In genomic region chr2:200613692-200614091, GRCh38 we compare ENCODE assay signal across 15 cellular contexts. TPM values are rescaled to one million over a fixed set of nuclear protein-coding genes. Genes with fewer than 3 reads are reported as not detected.
"Had no signal": no experiment of that assay in that cellular context is flagged by ENCODE, and none has a peak within 500 bp of the region (broad histone marks: within the 10 kb centered on the region; RNA-seq: fewer than 3 reads in every experiment).

No MANE protein-coding gene starts in this region.

- ATAC-seq: activated CD4-positive, CD25-positive, alpha-beta regulatory T cell treated with anti-CD3 and anti-CD28 coated beads, Interleukin-2, amount 50 U/mL, for 24 hours; body of pancreas; lower lobe of right lung; right cardiac atrium; stimulated activated naive CD8-positive, alpha-beta T cell treated with anti-CD3 and anti-CD28 coated beads, Interleukin-15, amount 100 ng/mL, for 72 hours had no signal

- DNase-seq: activated CD4-positive, alpha-beta T cell treated with anti-CD3 and anti-CD28 coated beads, Interleukin-2, amount 50 U/mL, for 1 hour; activated CD8-positive, alpha-beta memory T cell treated with anti-CD3 and anti-CD28 coated beads for 24 hours; activated gamma-delta T cell treated with Interleukin-2 at 50 U/mL for 16 hours; amygdala; caudate nucleus; lower lobe of right lung; midbrain; right cardiac atrium; small intestine; stimulated activated naive CD8-positive, alpha-beta T cell treated with anti-CD3 and anti-CD28 coated beads, Interleukin-15, amount 100 ng/mL, for 72 hours; upper lobe of left lung had no signal

- H3K36me3 ChIP-seq: upper lobe of left lung had no signal

- H3K27me3 ChIP-seq: body of pancreas, upper lobe of left lung had no signal

- H3K9me3 ChIP-seq: body of pancreas, lower lobe of right lung, upper lobe of left lung had no signal

- H3K27ac ChIP-seq: body of pancreas, lower lobe of right lung, upper lobe of left lung had no signal

- H3K4me1 ChIP-seq: lower lobe of right lung, upper lobe of left lung had no signal

- H3K4me3 ChIP-seq: body of pancreas, lower lobe of right lung, upper lobe of left lung had no signal

- FAIRE-seq: colon, small intestine had no signal

RNA-seq across cellular contexts. Expression of gene AOX1, which starts 27.9 kb away (rescaled TPM):
- polyA plus RNA-seq: neural cell had no signal
